1 cellular context compared by ENCODE assay signal in the genomic region with DNA sequence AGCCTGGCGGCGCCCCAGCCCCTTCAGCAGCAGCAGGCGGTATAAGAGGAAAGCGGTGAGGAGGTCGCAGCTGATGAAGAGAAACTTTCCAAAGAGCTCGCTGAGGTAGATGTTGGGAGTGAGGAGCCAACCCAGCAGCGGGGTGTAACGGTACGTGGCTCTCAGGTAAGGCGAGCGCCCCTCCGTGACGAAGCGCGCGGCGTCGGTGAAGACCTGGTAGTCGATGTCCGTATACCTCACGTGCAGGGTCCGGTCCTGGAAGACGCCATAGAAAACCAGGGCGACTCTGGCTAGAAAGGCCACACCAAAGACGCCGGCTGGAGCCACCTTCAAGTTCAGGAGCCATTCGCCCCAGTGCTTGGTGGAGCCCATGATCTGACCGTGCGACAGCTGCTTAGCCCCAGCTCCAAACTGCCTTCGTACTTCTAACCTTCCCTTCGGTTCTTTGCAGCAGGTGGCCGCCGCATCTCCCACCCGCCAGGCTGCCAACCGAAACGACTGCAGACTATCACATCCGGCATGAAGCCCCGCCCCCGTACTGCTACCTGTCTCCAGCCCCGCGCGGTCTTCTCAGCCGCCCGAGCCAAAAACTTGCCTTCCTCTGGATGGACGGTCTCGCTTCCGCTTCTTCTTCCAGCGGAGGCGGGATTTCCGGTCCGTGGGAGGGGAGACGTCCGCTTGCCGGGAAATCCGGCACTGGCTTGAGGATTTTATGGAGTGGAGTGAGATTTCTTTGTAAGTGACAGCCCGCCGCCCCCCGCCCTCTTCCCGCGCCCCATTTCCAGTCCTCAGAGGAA.
TF ChIP-seq lines count a peak whose summit lies in the region.

A gene (minus strand): TSS at position 623 of the 797 bp plus-strand sequence. CDS start 251 bp downstream, at position 372.

TF ChIP-seq in HepG2, 621 proteins besides CTCF, POLR2A, EP300 and RAD21 (continued from another document and continues in another):
- TF ChIP-seq, protein P1, sequence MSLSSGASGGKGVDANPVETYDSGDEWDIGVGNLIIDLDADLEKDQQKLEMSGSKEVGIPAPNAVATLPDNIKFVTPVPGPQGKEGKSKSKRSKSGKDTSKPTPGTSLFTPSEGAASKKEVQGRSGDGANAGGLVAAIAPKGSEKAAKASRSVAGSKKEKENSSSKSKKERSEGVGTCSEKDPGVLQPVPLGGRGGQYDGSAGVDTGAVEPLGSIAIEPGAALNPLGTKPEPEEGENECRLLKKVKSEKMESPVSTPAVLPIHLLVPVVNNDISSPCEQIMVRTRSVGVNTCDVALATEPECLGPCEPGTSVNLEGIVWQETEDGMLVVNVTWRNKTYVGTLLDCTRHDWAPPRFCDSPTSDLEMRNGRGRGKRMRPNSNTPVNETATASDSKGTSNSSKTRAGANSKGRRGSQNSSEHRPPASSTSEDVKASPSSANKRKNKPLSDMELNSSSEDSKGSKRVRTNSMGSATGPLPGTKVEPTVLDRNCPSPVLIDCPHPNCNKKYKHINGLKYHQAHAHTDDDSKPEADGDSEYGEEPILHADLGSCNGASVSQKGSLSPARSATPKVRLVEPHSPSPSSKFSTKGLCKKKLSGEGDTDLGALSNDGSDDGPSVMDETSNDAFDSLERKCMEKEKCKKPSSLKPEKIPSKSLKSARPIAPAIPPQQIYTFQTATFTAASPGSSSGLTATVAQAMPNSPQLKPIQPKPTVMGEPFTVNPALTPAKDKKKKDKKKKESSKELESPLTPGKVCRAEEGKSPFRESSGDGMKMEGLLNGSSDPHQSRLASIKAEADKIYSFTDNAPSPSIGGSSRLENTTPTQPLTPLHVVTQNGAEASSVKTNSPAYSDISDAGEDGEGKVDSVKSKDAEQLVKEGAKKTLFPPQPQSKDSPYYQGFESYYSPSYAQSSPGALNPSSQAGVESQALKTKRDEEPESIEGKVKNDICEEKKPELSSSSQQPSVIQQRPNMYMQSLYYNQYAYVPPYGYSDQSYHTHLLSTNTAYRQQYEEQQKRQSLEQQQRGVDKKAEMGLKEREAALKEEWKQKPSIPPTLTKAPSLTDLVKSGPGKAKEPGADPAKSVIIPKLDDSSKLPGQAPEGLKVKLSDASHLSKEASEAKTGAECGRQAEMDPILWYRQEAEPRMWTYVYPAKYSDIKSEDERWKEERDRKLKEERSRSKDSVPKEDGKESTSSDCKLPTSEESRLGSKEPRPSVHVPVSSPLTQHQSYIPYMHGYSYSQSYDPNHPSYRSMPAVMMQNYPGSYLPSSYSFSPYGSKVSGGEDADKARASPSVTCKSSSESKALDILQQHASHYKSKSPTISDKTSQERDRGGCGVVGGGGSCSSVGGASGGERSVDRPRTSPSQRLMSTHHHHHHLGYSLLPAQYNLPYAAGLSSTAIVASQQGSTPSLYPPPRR (CRISPR knock-in tag; IDR thresholded peaks at IDR 0.05; ENCODE audit: borderline replicate concordance): 0 out of 2 replicates have a peak, but pooled peaks have one; percentile 18
- TF ChIP-seq, protein P2, sequence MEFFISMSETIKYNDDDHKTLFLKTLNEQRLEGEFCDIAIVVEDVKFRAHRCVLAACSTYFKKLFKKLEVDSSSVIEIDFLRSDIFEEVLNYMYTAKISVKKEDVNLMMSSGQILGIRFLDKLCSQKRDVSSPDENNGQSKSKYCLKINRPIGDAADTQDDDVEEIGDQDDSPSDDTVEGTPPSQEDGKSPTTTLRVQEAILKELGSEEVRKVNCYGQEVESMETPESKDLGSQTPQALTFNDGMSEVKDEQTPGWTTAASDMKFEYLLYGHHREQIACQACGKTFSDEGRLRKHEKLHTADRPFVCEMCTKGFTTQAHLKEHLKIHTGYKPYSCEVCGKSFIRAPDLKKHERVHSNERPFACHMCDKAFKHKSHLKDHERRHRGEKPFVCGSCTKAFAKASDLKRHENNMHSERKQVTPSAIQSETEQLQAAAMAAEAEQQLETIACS (CRISPR knock-in tag; IDR thresholded peaks at IDR 0.05): no peak
- TF ChIP-seq POLR2G (IDR thresholded peaks at IDR 0.05; ENCODE audit: low read depth, low read length): peak; percentile 86
- TF ChIP-seq XRCC5 (optimal IDR thresholded peaks at IDR 0.05; ENCODE audit: low read length): peak; percentile 44
- TF ChIP-seq PAX8 (CRISPR knock-in tag; IDR thresholded peaks at IDR 0.05; ENCODE audit: borderline replicate concordance): no peak; the same call in 1 of the 2 replicates
- TF ChIP-seq EED (CRISPR knock-in tag; IDR thresholded peaks at IDR 0.05): no peak
- TF ChIP-seq TCF12 (IDR thresholded peaks at IDR 0.05): no peak
- no peak for TF ChIP-seq TCF12 (CRISPR knock-in tag; IDR thresholded peaks at IDR 0.05)
- no peak for TF ChIP-seq HCFC1 (IDR thresholded peaks at IDR 0.05; ENCODE audit: low read depth, low read length)
- no peak for TF ChIP-seq ZNF83 (CRISPR knock-in tag; IDR thresholded peaks at IDR 0.05; ENCODE audit: borderline replicate concordance)
- TF ChIP-seq, protein P3, sequence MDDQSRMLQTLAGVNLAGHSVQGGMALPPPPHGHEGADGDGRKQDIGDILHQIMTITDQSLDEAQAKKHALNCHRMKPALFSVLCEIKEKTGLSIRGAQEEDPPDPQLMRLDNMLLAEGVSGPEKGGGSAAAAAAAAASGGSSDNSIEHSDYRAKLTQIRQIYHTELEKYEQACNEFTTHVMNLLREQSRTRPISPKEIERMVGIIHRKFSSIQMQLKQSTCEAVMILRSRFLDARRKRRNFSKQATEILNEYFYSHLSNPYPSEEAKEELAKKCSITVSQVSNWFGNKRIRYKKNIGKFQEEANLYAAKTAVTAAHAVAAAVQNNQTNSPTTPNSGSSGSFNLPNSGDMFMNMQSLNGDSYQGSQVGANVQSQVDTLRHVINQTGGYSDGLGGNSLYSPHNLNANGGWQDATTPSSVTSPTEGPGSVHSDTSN (CRISPR knock-in tag; IDR thresholded peaks at IDR 0.05; ENCODE audit: borderline replicate concordance): no peak
- TF ChIP-seq NCOA1 (CRISPR knock-in tag; IDR thresholded peaks at IDR 0.05): no peak
- TF ChIP-seq ZFP41 (CRISPR knock-in tag; IDR thresholded peaks at IDR 0.05; ENCODE audit: borderline replicate concordance): no peak
- TF ChIP-seq REXO4 (CRISPR knock-in tag; IDR thresholded peaks at IDR 0.05; ENCODE audit: borderline replicate concordance): no peak
- TF ChIP-seq, protein P4, sequence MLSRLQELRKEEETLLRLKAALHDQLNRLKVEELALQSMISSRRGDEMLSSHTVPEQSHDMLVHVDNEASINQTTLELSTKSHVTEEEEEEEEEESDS (CRISPR knock-in tag; IDR thresholded peaks at IDR 0.05; ENCODE audit: borderline replicate concordance): no peak
- peak; percentile 62; the same call in 1 of the 2 replicates for TF ChIP-seq ZNF761 (CRISPR knock-in tag; conservative IDR thresholded peaks at IDR 0.05)
- peak; percentile 53; the same call in 1 of the 2 replicates for TF ChIP-seq ZBTB42 (CRISPR knock-in tag; IDR thresholded peaks at IDR 0.05)
- TF ChIP-seq, protein P5, sequence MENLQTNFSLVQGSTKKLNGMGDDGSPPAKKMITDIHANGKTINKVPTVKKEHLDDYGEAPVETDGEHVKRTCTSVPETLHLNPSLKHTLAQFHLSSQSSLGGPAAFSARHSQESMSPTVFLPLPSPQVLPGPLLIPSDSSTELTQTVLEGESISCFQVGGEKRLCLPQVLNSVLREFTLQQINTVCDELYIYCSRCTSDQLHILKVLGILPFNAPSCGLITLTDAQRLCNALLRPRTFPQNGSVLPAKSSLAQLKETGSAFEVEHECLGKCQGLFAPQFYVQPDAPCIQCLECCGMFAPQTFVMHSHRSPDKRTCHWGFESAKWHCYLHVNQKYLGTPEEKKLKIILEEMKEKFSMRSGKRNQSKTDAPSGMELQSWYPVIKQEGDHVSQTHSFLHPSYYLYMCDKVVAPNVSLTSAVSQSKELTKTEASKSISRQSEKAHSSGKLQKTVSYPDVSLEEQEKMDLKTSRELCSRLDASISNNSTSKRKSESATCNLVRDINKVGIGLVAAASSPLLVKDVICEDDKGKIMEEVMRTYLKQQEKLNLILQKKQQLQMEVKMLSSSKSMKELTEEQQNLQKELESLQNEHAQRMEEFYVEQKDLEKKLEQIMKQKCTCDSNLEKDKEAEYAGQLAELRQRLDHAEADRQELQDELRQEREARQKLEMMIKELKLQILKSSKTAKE (CRISPR knock-in tag; IDR thresholded peaks at IDR 0.05; ENCODE audit: borderline replicate concordance): no peak
- TF ChIP-seq, protein P6, sequence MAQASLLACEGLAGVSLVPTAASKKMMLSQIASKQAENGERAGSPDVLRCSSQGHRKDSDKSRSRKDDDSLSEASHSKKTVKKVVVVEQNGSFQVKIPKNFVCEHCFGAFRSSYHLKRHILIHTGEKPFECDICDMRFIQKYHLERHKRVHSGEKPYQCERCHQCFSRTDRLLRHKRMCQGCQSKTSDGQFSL (CRISPR knock-in tag; IDR thresholded peaks at IDR 0.05): peak; percentile 73; the same call in 1 of the 2 replicates
- no peak; the same call in 1 of the 2 replicates for TF ChIP-seq ZNF614 (CRISPR knock-in tag; IDR thresholded peaks at IDR 0.05; ENCODE audit: borderline replicate concordance)
- TF ChIP-seq ZNF792 (CRISPR knock-in tag; IDR thresholded peaks at IDR 0.05): 0 out of 2 replicates have a peak, but pooled peaks have one; percentile 3
- no peak; the same call in 1 of the 2 replicates for TF ChIP-seq TOPORS (CRISPR knock-in tag; IDR thresholded peaks at IDR 0.05)
- peak; percentile 64; the same call in 1 of the 2 replicates for TF ChIP-seq ZNF709 (CRISPR knock-in tag; IDR thresholded peaks at IDR 0.05)
- TF ChIP-seq, protein P7, sequence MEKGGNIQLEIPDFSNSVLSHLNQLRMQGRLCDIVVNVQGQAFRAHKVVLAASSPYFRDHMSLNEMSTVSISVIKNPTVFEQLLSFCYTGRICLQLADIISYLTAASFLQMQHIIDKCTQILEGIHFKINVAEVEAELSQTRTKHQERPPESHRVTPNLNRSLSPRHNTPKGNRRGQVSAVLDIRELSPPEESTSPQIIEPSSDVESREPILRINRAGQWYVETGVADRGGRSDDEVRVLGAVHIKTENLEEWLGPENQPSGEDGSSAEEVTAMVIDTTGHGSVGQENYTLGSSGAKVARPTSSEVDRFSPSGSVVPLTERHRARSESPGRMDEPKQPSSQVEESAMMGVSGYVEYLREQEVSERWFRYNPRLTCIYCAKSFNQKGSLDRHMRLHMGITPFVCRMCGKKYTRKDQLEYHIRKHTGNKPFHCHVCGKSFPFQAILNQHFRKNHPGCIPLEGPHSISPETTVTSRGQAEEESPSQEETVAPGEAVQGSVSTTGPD (CRISPR knock-in tag; IDR thresholded peaks at IDR 0.05): peak; percentile 73
- TF ChIP-seq BORCS8-MEF2B (CRISPR knock-in tag; IDR thresholded peaks at IDR 0.05): peak; percentile 74; the same call in 1 of the 2 replicates
- no peak for TF ChIP-seq ZSCAN12 (CRISPR knock-in tag; IDR thresholded peaks at IDR 0.05)
- TF ChIP-seq, protein P8, sequence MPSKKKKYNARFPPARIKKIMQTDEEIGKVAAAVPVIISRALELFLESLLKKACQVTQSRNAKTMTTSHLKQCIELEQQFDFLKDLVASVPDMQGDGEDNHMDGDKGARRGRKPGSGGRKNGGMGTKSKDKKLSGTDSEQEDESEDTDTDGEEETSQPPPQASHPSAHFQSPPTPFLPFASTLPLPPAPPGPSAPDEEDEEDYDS (CRISPR knock-in tag; IDR thresholded peaks at IDR 0.05): peak; percentile 56; the same call in 1 of the 2 replicates
- no peak for TF ChIP-seq ZNF382 (CRISPR knock-in tag; IDR thresholded peaks at IDR 0.05; ENCODE audit: borderline replicate concordance)
- TF ChIP-seq, protein P9, sequence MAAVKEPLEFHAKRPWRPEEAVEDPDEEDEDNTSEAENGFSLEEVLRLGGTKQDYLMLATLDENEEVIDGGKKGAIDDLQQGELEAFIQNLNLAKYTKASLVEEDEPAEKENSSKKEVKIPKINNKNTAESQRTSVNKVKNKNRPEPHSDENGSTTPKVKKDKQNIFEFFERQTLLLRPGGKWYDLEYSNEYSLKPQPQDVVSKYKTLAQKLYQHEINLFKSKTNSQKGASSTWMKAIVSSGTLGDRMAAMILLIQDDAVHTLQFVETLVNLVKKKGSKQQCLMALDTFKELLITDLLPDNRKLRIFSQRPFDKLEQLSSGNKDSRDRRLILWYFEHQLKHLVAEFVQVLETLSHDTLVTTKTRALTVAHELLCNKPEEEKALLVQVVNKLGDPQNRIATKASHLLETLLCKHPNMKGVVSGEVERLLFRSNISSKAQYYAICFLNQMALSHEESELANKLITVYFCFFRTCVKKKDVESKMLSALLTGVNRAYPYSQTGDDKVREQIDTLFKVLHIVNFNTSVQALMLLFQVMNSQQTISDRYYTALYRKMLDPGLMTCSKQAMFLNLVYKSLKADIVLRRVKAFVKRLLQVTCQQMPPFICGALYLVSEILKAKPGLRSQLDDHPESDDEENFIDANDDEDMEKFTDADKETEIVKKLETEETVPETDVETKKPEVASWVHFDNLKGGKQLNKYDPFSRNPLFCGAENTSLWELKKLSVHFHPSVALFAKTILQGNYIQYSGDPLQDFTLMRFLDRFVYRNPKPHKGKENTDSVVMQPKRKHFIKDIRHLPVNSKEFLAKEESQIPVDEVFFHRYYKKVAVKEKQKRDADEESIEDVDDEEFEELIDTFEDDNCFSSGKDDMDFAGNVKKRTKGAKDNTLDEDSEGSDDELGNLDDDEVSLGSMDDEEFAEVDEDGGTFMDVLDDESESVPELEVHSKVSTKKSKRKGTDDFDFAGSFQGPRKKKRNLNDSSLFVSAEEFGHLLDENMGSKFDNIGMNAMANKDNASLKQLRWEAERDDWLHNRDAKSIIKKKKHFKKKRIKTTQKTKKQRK (IDR thresholded peaks at IDR 0.05; ENCODE audit: low read length): no peak
- TF ChIP-seq FIP1L1 (IDR thresholded peaks at IDR 0.05; ENCODE audit: borderline replicate concordance, insufficient read depth, low read depth, low read length): no peak
- peak; percentile 49; the same call in 1 of the 2 replicates for TF ChIP-seq ZBTB7B (CRISPR knock-in tag; IDR thresholded peaks at IDR 0.05)
- no peak for TF ChIP-seq ZNF629 (CRISPR knock-in tag; conservative IDR thresholded peaks at IDR 0.05)
- TF ChIP-seq ZNF557 (CRISPR knock-in tag; IDR thresholded peaks at IDR 0.05): no peak
- TF ChIP-seq ZNF674 (CRISPR knock-in tag; IDR thresholded peaks at IDR 0.05; ENCODE audit: low read depth): no peak
- TF ChIP-seq, protein P10, sequence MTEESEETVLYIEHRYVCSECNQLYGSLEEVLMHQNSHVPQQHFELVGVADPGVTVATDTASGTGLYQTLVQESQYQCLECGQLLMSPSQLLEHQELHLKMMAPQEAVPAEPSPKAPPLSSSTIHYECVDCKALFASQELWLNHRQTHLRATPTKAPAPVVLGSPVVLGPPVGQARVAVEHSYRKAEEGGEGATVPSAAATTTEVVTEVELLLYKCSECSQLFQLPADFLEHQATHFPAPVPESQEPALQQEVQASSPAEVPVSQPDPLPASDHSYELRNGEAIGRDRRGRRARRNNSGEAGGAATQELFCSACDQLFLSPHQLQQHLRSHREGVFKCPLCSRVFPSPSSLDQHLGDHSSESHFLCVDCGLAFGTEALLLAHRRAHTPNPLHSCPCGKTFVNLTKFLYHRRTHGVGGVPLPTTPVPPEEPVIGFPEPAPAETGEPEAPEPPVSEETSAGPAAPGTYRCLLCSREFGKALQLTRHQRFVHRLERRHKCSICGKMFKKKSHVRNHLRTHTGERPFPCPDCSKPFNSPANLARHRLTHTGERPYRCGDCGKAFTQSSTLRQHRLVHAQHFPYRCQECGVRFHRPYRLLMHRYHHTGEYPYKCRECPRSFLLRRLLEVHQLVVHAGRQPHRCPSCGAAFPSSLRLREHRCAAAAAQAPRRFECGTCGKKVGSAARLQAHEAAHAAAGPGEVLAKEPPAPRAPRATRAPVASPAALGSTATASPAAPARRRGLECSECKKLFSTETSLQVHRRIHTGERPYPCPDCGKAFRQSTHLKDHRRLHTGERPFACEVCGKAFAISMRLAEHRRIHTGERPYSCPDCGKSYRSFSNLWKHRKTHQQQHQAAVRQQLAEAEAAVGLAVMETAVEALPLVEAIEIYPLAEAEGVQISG (CRISPR knock-in tag; IDR thresholded peaks at IDR 0.05): peak; percentile 94
